Comparison of ENCODE assay signal across 8 cellular contexts in genomic region chr6:28922841-28923317, GRCh38. TPM values are rescaled to one million over a fixed set of nuclear protein-coding genes. Genes with fewer than 3 reads are reported as not detected.
DNase-seq lines count a peak whose midpoint lies in the region; ATAC-seq and TF ChIP-seq lines count a peak whose summit lies in the region.

No MANE protein-coding gene starts in this region.

- H3K27ac ChIP-seq in esophagus (ENCODE audit: low read depth in 2 of 2, low read length in 1 of 2) (peak overlapping the region; percentile 93 to 96), muscle layer of duodenum (ENCODE audit: low read length) (peak overlapping the region; percentile 94)

- H3K4me3 Mint-ChIP-seq in activated CD8-positive, alpha-beta T cell treated with anti-CD3 and anti-CD28 coated beads, Interleukin-2, amount 10 ng/mL, durations not matched to agents 7 days and 5 days = peak overlapping the region; percentile 87
- H3K4me3 Mint-ChIP-seq in type B pancreatic cell = peak overlapping the region; percentile 97

- peak; percentile 34 for ATAC-seq in HG02759 (IDR thresholded peaks at IDR 0.05; ENCODE audit: unreplicated experiment)
- peak; percentile 48 for ATAC-seq in activated CD8-positive, alpha-beta T cell treated with anti-CD3 and anti-CD28 coated beads, Interleukin-2, amount 10 ng/mL, durations not matched to agents 7 days and 5 days

- H3K4me3 ChIP-seq in esophagus (ENCODE audit: low read depth in 1 of 2, low read length in 2 of 2) (peak overlapping the region; percentile 58 to 99), muscle layer of duodenum (ENCODE audit: low read depth in 1 of 2, low read length in 2 of 2) (peak overlapping the region; percentile 84 to 99)

- H3K4me1 Mint-ChIP-seq in activated CD8-positive, alpha-beta T cell treated with anti-CD3 and anti-CD28 coated beads, Interleukin-2, amount 10 ng/mL, durations not matched to agents 7 days and 5 days (ENCODE audit: low read depth) = peaks cover 42% of the 10 kb centered on the region
- peaks cover 17% of the 10 kb centered on the region for H3K4me1 Mint-ChIP-seq in type B pancreatic cell (ENCODE audit: unreplicated experiment)

- H3K36me3 Mint-ChIP-seq in activated CD8-positive, alpha-beta T cell treated with anti-CD3 and anti-CD28 coated beads, Interleukin-2, amount 10 ng/mL, durations not matched to agents 7 days and 5 days (ENCODE audit: low read depth) = peaks cover 45% of the 10 kb centered on the region
- H3K36me3 Mint-ChIP-seq in type B pancreatic cell = peaks cover 40% of the 10 kb centered on the region

- H3K9me3 ChIP-seq in esophagus (ENCODE audit: control insufficient read depth in 2 of 2, insufficient read depth in 1 of 2, low read depth in 1 of 2, low read length in 1 of 2) = no peaks in the 10 kb centered on the region
- no peaks in the 10 kb centered on the region for H3K9me3 ChIP-seq in muscle layer of duodenum (ENCODE audit: control insufficient read depth in 1 of 2, low read length in 2 of 2)

- H3K9me3 Mint-ChIP-seq in activated CD8-positive, alpha-beta T cell treated with anti-CD3 and anti-CD28 coated beads, Interleukin-2, amount 10 ng/mL, durations not matched to agents 7 days and 5 days (ENCODE audit: insufficient read depth) = no peaks in the 10 kb centered on the region
- H3K9me3 Mint-ChIP-seq in type B pancreatic cell = no peaks in the 10 kb centered on the region

- POLR2A ChIA-PET in activated CD8-positive, alpha-beta T cell treated with anti-CD3 and anti-CD28 coated beads, Interleukin-2, amount 10 ng/mL, durations not matched to agents 7 days and 5 days (lab: Charles Lee) = interaction anchor here (0.6 to 4.0 kb wide), 23 partner anchors 9 to 1450 kb away, joined by 3 to 60 read pairs (median 6); partner anchors contain the start of gene ZNF184

- DNase-seq in activated naive CD4-positive, alpha-beta T cell treated with Interleukin-2 at 50 U/mL for 16 hours = peak; percentile 43
- no peak for DNase-seq in activated naive CD4-positive, alpha-beta T cell (lab: John Stamatoyannopoulos, UW)
- peak; percentile 39 for DNase-seq in NCI-H2171 (lab: John Stamatoyannopoulos, UW)
- peak; percentile 65 for DNase-seq in activated CD8-positive, alpha-beta T cell treated with anti-CD3 and anti-CD28 coated beads, Interleukin-2, amount 10 ng/mL, durations not matched to agents 7 days and 5 days
- DNase-seq in type B pancreatic cell (ENCODE audit: extremely low spot score, unreplicated experiment) = no peak

- peak overlapping the region; percentile 95 for H3K27ac Mint-ChIP-seq in activated CD8-positive, alpha-beta T cell treated with anti-CD3 and anti-CD28 coated beads, Interleukin-2, amount 10 ng/mL, durations not matched to agents 7 days and 5 days
- H3K27ac Mint-ChIP-seq in type B pancreatic cell = peak overlapping the region; percentile 98

- H3K27me3 ChIP-seq in esophagus (ENCODE audit: control insufficient read depth in 1 of 2, insufficient read depth in 2 of 2, low read length in 2 of 2) (no peaks in the 10 kb centered on the region), muscle layer of duodenum (ENCODE audit: low read depth, low read length) (no peaks in the 10 kb centered on the region)

- CTCF ChIA-PET in activated CD8-positive, alpha-beta T cell treated with anti-CD3 and anti-CD28 coated beads, Interleukin-2, amount 10 ng/mL, durations not matched to agents 7 days and 5 days (lab: Charles Lee) = interaction anchor here (1.1 to 4.3 kb wide), 13 partner anchors 9 to 93 kb away, joined by 3 to 25 read pairs (median 5); no protein-coding TSS in a partner anchor

- 0 to 1% methylated on average over 29 to 33 of the region's 33 CpGs for WGBS in esophagus, 2 donors

- H3K4me1 ChIP-seq in esophagus (ENCODE audit: control insufficient read depth in 2 of 2, insufficient read depth in 2 of 2, low read length in 1 of 2) (peaks cover 0 to 6% of the 10 kb centered on the region in 2 donors), muscle layer of duodenum (ENCODE audit: control insufficient read depth in 1 of 2, insufficient read depth in 2 of 2, low read length in 2 of 2) (peaks cover 6 to 11% of the 10 kb centered on the region in 2 donors)

- H3K36me3 ChIP-seq in esophagus (ENCODE audit: control insufficient read depth in 2 of 2, insufficient read depth in 2 of 2, low read length in 1 of 2) = peaks cover 7 to 11% of the 10 kb centered on the region in 2 donors
- H3K36me3 ChIP-seq in muscle layer of duodenum (ENCODE audit: control insufficient read depth in 1 of 2, insufficient read depth in 2 of 2, low read length in 2 of 2) = peaks cover 26 to 34% of the 10 kb centered on the region in 2 donors

- no peaks in the 10 kb centered on the region for H3K27me3 Mint-ChIP-seq in activated CD8-positive, alpha-beta T cell treated with anti-CD3 and anti-CD28 coated beads, Interleukin-2, amount 10 ng/mL, durations not matched to agents 7 days and 5 days (ENCODE audit: low read depth)
- H3K27me3 Mint-ChIP-seq in type B pancreatic cell = no peaks in the 10 kb centered on the region

- no peak for TF ChIP-seq CTCF in type B pancreatic cell (conservative IDR thresholded peaks at IDR 0.05)

RNA-seq across cellular contexts. Expression of gene TRIM27, which starts 0.9 kb away (rescaled TPM):
- 10 to 100 TPM; 58.3 to 60.1 TPM for total RNA-seq in activated CD8-positive, alpha-beta T cell treated with anti-CD3 and anti-CD28 coated beads, Interleukin-2, amount 10 ng/mL, durations not matched to agents 7 days and 5 days
- 10 to 100 TPM; 13.3 to 15.8 TPM for polyA plus RNA-seq in esophagus
- total RNA-seq in type B pancreatic cell (ENCODE audit: low replicate concordance) = 49.2 and 78.0 TPM in 2 replicates

Comparison
In these comparisons a context has a peak if more than half of its experiments do, and no peak if none do; other contexts are left out.
1. DNase-seq: peak in activated naive CD4-positive, alpha-beta T cell treated with Interleukin-2 at 50 U/mL for 16 hours (single experiment), NCI-H2171 (single experiment) and activated CD8-positive, alpha-beta T cell treated with anti-CD3 and anti-CD28 coated beads, Interleukin-2, amount 10 ng/mL, durations not matched to agents 7 days and 5 days (single experiment); none in activated naive CD4-positive, alpha-beta T cell (0 of 4) and type B pancreatic cell (single experiment).